Comparison of ENCODE assay signal across 15 cellular contexts in genomic region chr5:132397224-132397623, GRCh38.
"Had no signal": no experiment of that assay in that cellular context is flagged by ENCODE, and none has a peak within 500 bp of the region (broad histone marks: within the 10 kb centered on the region; RNA-seq: fewer than 3 reads in every experiment).

No MANE protein-coding gene starts in this region.

- H3K27me3 Mint-ChIP-seq: stimulated activated naive CD8-positive, alpha-beta T cell treated with anti-CD3 and anti-CD28 coated beads, Interleukin-15, Interleukin-2, amounts not matched to agents 100 ng/mL and 50 ng/mL, for 24 hours had no signal

- H3K27ac Mint-ChIP-seq: activated T-cell treated with anti-CD3 and anti-CD28 coated beads, Interleukin-2, amount 50 U/mL, for 72 hours; stimulated activated naive CD8-positive, alpha-beta T cell treated with anti-CD3 and anti-CD28 coated beads, Interleukin-15, Interleukin-2, amounts not matched to agents 100 ng/mL and 50 ng/mL, for 24 hours had no signal

- H3K27ac ChIP-seq: cardiac muscle cell, gastroesophageal sphincter, heart right ventricle, left lung, suprapubic skin, upper lobe of right lung had no signal

- H3K27me3 ChIP-seq: cardiac muscle cell, gastroesophageal sphincter, heart right ventricle, left lung, suprapubic skin, upper lobe of right lung had no signal

- DNase-seq: activated CD8-positive, alpha-beta memory T cell treated with anti-CD3 and anti-CD28 coated beads, Interleukin-2, amount 50 U/mL, for 48 hours; activated gamma-delta T cell treated with Interleukin-2 at 50 U/mL for 16 hours; activated T-cell treated with anti-CD3 and anti-CD28 coated beads, Interleukin-2, amount 50 U/mL, for 72 hours; heart right ventricle; left lung; occipital lobe; right cardiac atrium; small intestine; T-helper 9 cell; upper lobe of right lung had no signal

- H3K9me3 ChIP-seq: gastroesophageal sphincter, heart right ventricle, left lung, suprapubic skin, upper lobe of right lung had no signal

- H3K4me3 ChIP-seq: cardiac muscle cell, gastroesophageal sphincter, heart right ventricle, left lung, suprapubic skin, upper lobe of right lung had no signal

- H3K4me3 Mint-ChIP-seq: activated T-cell treated with anti-CD3 and anti-CD28 coated beads, Interleukin-2, amount 50 U/mL, for 72 hours; nephron; stimulated activated naive CD8-positive, alpha-beta T cell treated with anti-CD3 and anti-CD28 coated beads, Interleukin-15, Interleukin-2, amounts not matched to agents 100 ng/mL and 50 ng/mL, for 24 hours had no signal

- H3K36me3 ChIP-seq: cardiac muscle cell had no signal

- H3K4me1 ChIP-seq: gastroesophageal sphincter, heart right ventricle, left lung, upper lobe of right lung had no signal

- H3K4me1 Mint-ChIP-seq: nephron had no signal

- H3K9me3 Mint-ChIP-seq: stimulated activated naive CD8-positive, alpha-beta T cell treated with anti-CD3 and anti-CD28 coated beads, Interleukin-15, Interleukin-2, amounts not matched to agents 100 ng/mL and 50 ng/mL, for 24 hours had no signal
